In the genomic region with DNA sequence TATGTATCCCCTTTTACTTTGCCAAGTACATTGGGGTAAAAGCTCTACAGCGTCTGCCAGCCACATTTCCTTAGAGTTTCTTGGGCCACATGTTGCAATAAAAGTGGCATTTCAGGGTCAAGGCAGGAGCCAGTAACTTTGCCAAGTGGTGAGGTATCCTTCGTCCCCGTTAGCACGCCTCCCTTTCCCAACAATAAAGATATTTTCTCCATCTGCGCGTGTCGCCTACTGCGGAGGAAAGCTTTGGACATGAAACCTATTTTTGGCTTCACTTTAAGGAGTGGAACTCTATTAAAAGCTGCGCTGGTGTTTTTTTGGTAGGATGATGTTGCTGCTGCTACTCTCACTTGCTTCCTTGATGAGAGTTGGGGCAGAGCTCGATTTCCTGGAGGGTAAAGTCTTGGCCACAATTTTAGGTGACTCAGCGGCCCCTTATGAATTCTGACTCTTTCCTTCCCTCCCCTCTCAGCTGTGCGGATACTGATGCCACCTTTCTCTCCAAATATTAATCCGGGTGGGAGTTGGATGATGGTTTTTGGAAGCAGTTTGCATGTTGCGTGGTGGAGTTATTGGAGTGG, we compare ENCODE assay signal across 8 cellular contexts. TPM values are rescaled to one million over a fixed set of nuclear protein-coding genes. Genes with fewer than 3 reads are reported as not detected.
A peak's percentile ranks its signal among the peaks of the same experiment; 100 is the strongest.
DNase-seq lines count a peak whose midpoint lies in the region; ATAC-seq and TF ChIP-seq lines count a peak whose summit lies in the region.

No MANE protein-coding gene starts in this region.

- H2BK15ac ChIP-seq in mesendoderm (replicated peaks; ENCODE audit: low read depth), result no peak overlapping the region

- no peak overlapping the region for H3K23ac ChIP-seq in mesendoderm (ENCODE audit: low read length)

- peak overlapping the region; percentile 5 for H3K18ac ChIP-seq in mesendoderm (ENCODE audit: low read length)

- peak overlapping the region; percentile 91 for H3K4me2 ChIP-seq in mesendoderm (ENCODE audit: low read length)

- peaks cover 7% of the 10 kb centered on the region for H3K79me1 ChIP-seq in mesendoderm (ENCODE audit: low read length)

- H3K79me2 ChIP-seq in mesendoderm (ENCODE audit: control insufficient read depth, insufficient read depth, low read length), result peaks cover 16% of the 10 kb centered on the region

- H3K4me1 ChIP-seq in duodenal mucosa (ENCODE audit: control insufficient read depth in 1 of 2, insufficient read depth in 2 of 2, low read length in 2 of 2) (peaks cover 5 to 15% of the 10 kb centered on the region in 2 donors), mesendoderm (ENCODE audit: control insufficient read depth, low read depth, low read length) (no peaks in the 10 kb centered on the region), stomach smooth muscle (ENCODE audit: control insufficient read depth, insufficient read depth, low read length) (peaks cover 8% of the 10 kb centered on the region)

- ATAC-seq in Right ventricle myocardium inferior (peak; percentile 45), HG03457 (IDR thresholded peaks at IDR 0.05; ENCODE audit: unreplicated experiment) (peak; percentile 0)

- H3K36me3 ChIP-seq in WERI-Rb-1, result peaks cover 5% of the 10 kb centered on the region; the same call in 1 of the 2 replicates
- no peaks in the 10 kb centered on the region for H3K36me3 ChIP-seq in duodenal mucosa (ENCODE audit: control insufficient read depth in 1 of 2, insufficient read depth in 2 of 2, low read length in 2 of 2)
- no peaks in the 10 kb centered on the region for H3K36me3 ChIP-seq in mesendoderm (ENCODE audit: control insufficient read depth, insufficient read depth, low read length)
- peaks cover 0 to 4% of the 10 kb centered on the region in 2 donors for H3K36me3 ChIP-seq in stomach smooth muscle (ENCODE audit: control insufficient read depth in 2 of 2, insufficient read depth in 2 of 2, low read length in 2 of 2)

- TF ChIP-seq CTCF in WERI-Rb-1 (IDR thresholded peaks at IDR 0.05; ENCODE audit: low read depth, low read length), result no peak

- H3K9me3 ChIP-seq in WERI-Rb-1 (ENCODE audit: severe bottlenecking) (no peaks in the 10 kb centered on the region), duodenal mucosa (ENCODE audit: control insufficient read depth in 1 of 2, low read length in 2 of 2) (no peaks in the 10 kb centered on the region), stomach smooth muscle (ENCODE audit: control insufficient read depth in 2 of 2, low read length in 2 of 2) (no peaks in the 10 kb centered on the region)

- no peak overlapping the region for H2BK5ac ChIP-seq in mesendoderm (ENCODE audit: low read length)

- H3K9ac ChIP-seq in duodenal mucosa (ENCODE audit: low read depth in 1 of 2, low read length in 2 of 2), result peak overlapping the region; percentile 90
- H3K9ac ChIP-seq in mesendoderm (ENCODE audit: low read length), result peak overlapping the region; percentile 88
- H3K9ac ChIP-seq in stomach smooth muscle (ENCODE audit: low read length in 2 of 2), result peak overlapping the region; percentile 85 to 94

- no peak overlapping the region for H2BK120ac ChIP-seq in mesendoderm (ENCODE audit: low read depth, low read length)

- H3K4me3 ChIP-seq in WERI-Rb-1 (ENCODE audit: low read depth, low read length) (peak overlapping the region; percentile 95), duodenal mucosa (ENCODE audit: low read depth in 1 of 2, low read length in 2 of 2) (peak overlapping the region; percentile 92 to 97), mesendoderm (ENCODE audit: low read length) (peak overlapping the region; percentile 78), stomach smooth muscle (ENCODE audit: low read length in 2 of 2) (peak overlapping the region; percentile 89 to 94)

- DNase-seq in Right ventricle myocardium inferior (ENCODE audit: missing footprints), result no peak
- no peak for DNase-seq in cardiac septum (ENCODE audit: low spot score)
- DNase-seq in WERI-Rb-1, result no peak
- peak; percentile 27 for DNase-seq in mesendoderm
- DNase-seq in NCI-H187 treated with DMSO at 0.1 percent for 48 hours (lab: John Stamatoyannopoulos, UW), result no peak

- WGBS in mesendoderm (ENCODE audit: extremely low coverage, insufficient coverage, low lambda C conversion rate), result no CpG with 5 or more reads among the region's 14 CpGs

- H3K27ac ChIP-seq in WERI-Rb-1, result peak overlapping the region; percentile 89
- H3K27ac ChIP-seq in duodenal mucosa (ENCODE audit: low read depth, low read length), result peak overlapping the region; percentile 95
- no peak overlapping the region for H3K27ac ChIP-seq in mesendoderm (ENCODE audit: low read depth, low read length)
- peak overlapping the region; percentile 98 for H3K27ac ChIP-seq in stomach smooth muscle (ENCODE audit: low read length)

- H4K5ac ChIP-seq in mesendoderm (ENCODE audit: low read length), result no peak overlapping the region

- H2AK5ac ChIP-seq in mesendoderm (ENCODE audit: low read length), result no peak overlapping the region

- H3K27me3 ChIP-seq in WERI-Rb-1 (ENCODE audit: insufficient read depth, low read depth, severe bottlenecking) (no peaks in the 10 kb centered on the region), duodenal mucosa (ENCODE audit: control insufficient read depth in 1 of 2, insufficient read depth in 2 of 2, low read length in 2 of 2) (no peaks in the 10 kb centered on the region), mesendoderm (ENCODE audit: insufficient read depth, low read length, poor library complexity) (no peaks in the 10 kb centered on the region), stomach smooth muscle (ENCODE audit: control insufficient read depth in 1 of 2, insufficient read depth in 2 of 2, low read length in 2 of 2) (no peaks in the 10 kb centered on the region)

- intact Hi-C loops in Right ventricle myocardium inferior (cut with DNase I), result loop anchor here (10.0 kb wide), 1 partner anchor 476 kb away; a partner anchor contains a TSS
- intact Hi-C loops in cardiac septum (cut with DNase I), result no loop called here

- H4K8ac ChIP-seq in mesendoderm (ENCODE audit: low read depth, low read length), result no peak overlapping the region

- H3K56ac ChIP-seq in mesendoderm (ENCODE audit: low read length), result peak overlapping the region; percentile 98

- no peak overlapping the region for H3K4ac ChIP-seq in mesendoderm (ENCODE audit: low read depth, low read length)

RNA-seq across cellular contexts. Expression of a gene that starts 0.9 kb away (rescaled TPM):
- total RNA-seq in Right ventricle myocardium inferior (47.0 TPM), cardiac septum (48.5 TPM)
- polyA plus RNA-seq in mesendoderm (2013, experiment 1 of 2), result 35.7 TPM
- polyA plus RNA-seq in mesendoderm (2013, experiment 2 of 2), result 27.8 TPM
